In genomic region chr1:40862008-40862863, GRCh38 we compare ENCODE assay signal across 8 cellular contexts. TPM values are rescaled to one million over a fixed set of nuclear protein-coding genes. Genes with fewer than 3 reads are reported as not detected.
DNase-seq lines count a peak whose midpoint lies in the region; ATAC-seq and TF ChIP-seq lines count a peak whose summit lies in the region.

TSS of gene CITED4 (minus strand) at chr1:40862363. CDS start at chr1:40862127, 236 bp downstream.

- peaks cover 18% of the 10 kb centered on the region for H3K4me1 Mint-ChIP-seq in activated T-cell treated with anti-CD3 and anti-CD28 coated beads, Interleukin-2, amount 50 U/mL, for 72 hours (ENCODE audit: low read depth)

- ATAC-seq in GM21423 (IDR thresholded peaks at IDR 0.05; ENCODE audit: unreplicated experiment) = peak; percentile 87
- peak; percentile 94 to 96 for ATAC-seq in activated T-cell treated with anti-CD3 and anti-CD28 coated beads, Interleukin-2, amount 50 U/mL, for 72 hours (replicated peaks in 1 of 2)

- no peaks in the 10 kb centered on the region for H3K9me3 Mint-ChIP-seq in activated T-cell treated with anti-CD3 and anti-CD28 coated beads, Interleukin-2, amount 50 U/mL, for 72 hours

- peak; percentile 97 for DNase-seq in D341Med (ENCODE audit: low spot score)
- peak; percentile 95 for DNase-seq in OCI-M1 (lab: John Stamatoyannopoulos, UW)
- peak; percentile 94 for DNase-seq in activated T-cell treated with anti-CD3 and anti-CD28 coated beads, Interleukin-2, amount 50 U/mL, for 72 hours
- DNase-seq in esophagus squamous epithelium (lab: John Stamatoyannopoulos, UW) = peak; percentile 57
- DNase-seq in myocyte (ENCODE audit: low read depth) = peak; percentile 88
- DNase-seq in stimulated activated CD8-positive, alpha-beta memory T cell treated with anti-CD3 and anti-CD28 coated beads, Interleukin-7, amount 100 ng/mL, for 4 hours (ENCODE audit: low read depth in 2 of 2) = peak; percentile 86 to 91

- peak within 1 kb of the TSS; percentile 37 for H3K9ac ChIP-seq in HUES6 (ENCODE audit: low read length)

- peaks cover 18% of the 10 kb centered on the region for H3K27me3 Mint-ChIP-seq in activated T-cell treated with anti-CD3 and anti-CD28 coated beads, Interleukin-2, amount 50 U/mL, for 72 hours (ENCODE audit: low read depth)

- H3K9me3 ChIP-seq in HUES6 (ENCODE audit: control insufficient read depth, insufficient read depth, low read depth, low read length) (no peaks in the 10 kb centered on the region), esophagus squamous epithelium (no peaks in the 10 kb centered on the region)

- intact Hi-C loops in esophagus squamous epithelium (cut with DNase I) = no loop called here

- no peaks in the 10 kb centered on the region for H3K36me3 ChIP-seq in HUES6 (ENCODE audit: control insufficient read depth, insufficient read depth, low read length)
- H3K36me3 ChIP-seq in esophagus squamous epithelium = no peaks in the 10 kb centered on the region

- 6% methylated on average over 8 of the region's 75 CpGs; no CpG with 5 or more reads in 1 of the 2 donors for WGBS in esophagus squamous epithelium, 2 donors

- H3K4me3 Mint-ChIP-seq in activated T-cell treated with anti-CD3 and anti-CD28 coated beads, Interleukin-2, amount 50 U/mL, for 72 hours = peak within 1 kb of the TSS; percentile 82 to 94

- peak in 3 of 6 experiments; percentile 2 to 24 (median 17) for TF ChIP-seq CTCF in esophagus squamous epithelium (IDR thresholded peaks at IDR 0.05)

- TF ChIP-seq POLR2A in esophagus squamous epithelium (IDR thresholded peaks at IDR 0.05) = peak in 3 of 4 donors; percentile 94 to 98 (median 96)

- H3K27ac Mint-ChIP-seq in activated T-cell treated with anti-CD3 and anti-CD28 coated beads, Interleukin-2, amount 50 U/mL, for 72 hours = peak within 1 kb of the TSS; percentile 26

- peaks cover 13% of the 10 kb centered on the region for H3K4me1 ChIP-seq in HUES6 (ENCODE audit: control insufficient read depth, insufficient read depth, low read length)
- peaks cover 6 to 69% (median 9%) of the 10 kb centered on the region in 3 donors for H3K4me1 ChIP-seq in esophagus squamous epithelium

- H3K27me3 ChIP-seq in HUES6 (ENCODE audit: control insufficient read depth, insufficient read depth, low read length) (peaks cover 34% of the 10 kb centered on the region), esophagus squamous epithelium (no peaks in the 10 kb centered on the region)

- H3K27ac ChIP-seq in HUES6 (ENCODE audit: low read depth, low read length) = no peak within 1 kb of the TSS
- peak within 1 kb of the TSS; percentile 90 to 94 (median 94) for H3K27ac ChIP-seq in esophagus squamous epithelium

- no peaks in the 10 kb centered on the region for H3K36me3 Mint-ChIP-seq in activated T-cell treated with anti-CD3 and anti-CD28 coated beads, Interleukin-2, amount 50 U/mL, for 72 hours (ENCODE audit: insufficient read depth in 2 of 2)

- peak within 1 kb of the TSS; percentile 68 for H3K4me3 ChIP-seq in HUES6 (ENCODE audit: low read depth, low read length)
- H3K4me3 ChIP-seq in esophagus squamous epithelium = peak within 1 kb of the TSS; percentile 59 to 95 (median 86)

RNA-seq across cellular contexts. Expression of gene CITED4, which starts in this region (rescaled TPM):
- 1 to 10 TPM; 1.9 to 2.1 TPM for total RNA-seq in activated T-cell treated with anti-CD3 and anti-CD28 coated beads, Interleukin-2, amount 50 U/mL, for 72 hours
- total RNA-seq in esophagus squamous epithelium (10 to 100 TPM; 12.2 to 40.6 (median 22.1) TPM), myocyte (4.9 and 5.0 TPM in 2 replicates)
- polyA plus RNA-seq in myocyte (2012) = 0.64 TPM
